In the genomic region with DNA sequence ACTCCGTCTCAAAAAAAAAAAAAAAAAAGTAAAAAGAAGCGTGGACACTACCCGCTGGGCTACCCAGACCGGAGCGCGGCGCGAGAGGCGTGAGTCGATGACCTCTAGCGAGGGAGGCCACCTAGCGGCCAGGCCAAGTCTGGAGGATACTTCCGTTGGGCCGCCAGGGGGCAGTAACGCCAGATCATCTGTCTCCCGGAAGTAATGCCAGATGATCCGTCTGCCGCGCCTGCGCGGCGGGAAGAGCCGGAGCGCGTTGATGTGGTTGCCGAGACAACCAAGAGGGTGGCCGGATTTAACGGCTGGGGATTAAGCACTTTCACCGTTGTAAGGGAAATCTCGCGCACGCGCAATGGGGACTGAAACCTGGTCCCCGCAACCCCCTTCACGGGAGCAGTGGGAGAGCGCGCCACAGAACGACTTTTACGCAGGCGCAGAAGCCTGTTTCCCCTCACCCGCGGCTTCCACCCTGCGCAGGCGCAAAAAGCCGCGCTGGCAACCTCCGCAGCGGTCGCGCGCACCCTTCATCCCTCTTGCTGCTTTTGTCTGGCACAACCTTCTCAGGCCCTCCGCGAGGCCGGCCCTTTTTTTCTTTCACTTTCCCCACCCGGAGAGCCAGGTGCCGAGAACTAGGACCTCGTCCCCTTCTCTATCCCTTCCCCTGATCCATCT, we compare ENCODE assay signal across 8 cellular contexts. TPM values are rescaled to one million over a fixed set of nuclear protein-coding genes. Genes with fewer than 3 reads are reported as not detected.
A peak's percentile ranks its signal among the peaks of the same experiment; 100 is the strongest.
DNase-seq lines count a peak whose midpoint lies in the region; ATAC-seq, FAIRE-seq and TF ChIP-seq lines count a peak whose summit lies in the region.

No MANE protein-coding gene starts in this region.

- peak; percentile 99 for DNase-seq in NCI-H1105 treated with DMSO at 0.1 percent for 48 hours (lab: John Stamatoyannopoulos, UW)
- peak; percentile 77 for DNase-seq in SKM-1 treated with dmso at 0.1 percent for 144 hours (lab: John Stamatoyannopoulos, UW; ENCODE audit: unreplicated experiment)
- DNase-seq in activated naive CD8-positive, alpha-beta T cell treated with anti-CD3 and anti-CD28 coated beads, Interleukin-2, amount 10 ng/mL, durations not matched to agents 7 days and 5 days: peak; percentile 97
- DNase-seq in Right ventricle myocardium inferior (ENCODE audit: missing footprints): peak; percentile 99
- peak; percentile 95 to 100 (median 98) for DNase-seq in pancreas
- DNase-seq in tibial artery: peak; percentile 97 to 99

- no peaks in the 10 kb centered on the region for H3K27me3 Mint-ChIP-seq in activated naive CD8-positive, alpha-beta T cell treated with anti-CD3 and anti-CD28 coated beads, Interleukin-2, amount 10 ng/mL, durations not matched to agents 7 days and 5 days

- H3K4me3 ChIP-seq in pancreas: peak overlapping the region; percentile 66 to 100 (median 97)
- H3K4me3 ChIP-seq in tibial artery: peak overlapping the region; percentile 73 to 96

- H3K4me1 ChIP-seq in pancreas: peaks cover 18 to 25% (median 24%) of the 10 kb centered on the region in 3 donors
- H3K4me1 ChIP-seq in tibial artery: peaks cover 0 to 50% (median 48%) of the 10 kb centered on the region in 4 donors

- H3K9me3 Mint-ChIP-seq in activated naive CD8-positive, alpha-beta T cell treated with anti-CD3 and anti-CD28 coated beads, Interleukin-2, amount 10 ng/mL, durations not matched to agents 7 days and 5 days: no peaks in the 10 kb centered on the region

- peaks cover 29% of the 10 kb centered on the region for H3K4me1 Mint-ChIP-seq in activated naive CD8-positive, alpha-beta T cell treated with anti-CD3 and anti-CD28 coated beads, Interleukin-2, amount 10 ng/mL, durations not matched to agents 7 days and 5 days

- ATAC-seq in HG02759 (IDR thresholded peaks at IDR 0.05; ENCODE audit: unreplicated experiment): peak; percentile 51
- peak; percentile 56 for ATAC-seq in activated naive CD8-positive, alpha-beta T cell treated with anti-CD3 and anti-CD28 coated beads, Interleukin-2, amount 10 ng/mL, durations not matched to agents 7 days and 5 days (ENCODE audit: low read depth)
- peak; percentile 73 for ATAC-seq in Right ventricle myocardium inferior
- peak; percentile 58 to 77 (median 71) for ATAC-seq in pancreas

- H3K27ac ChIP-seq in pancreas (peak overlapping the region; percentile 98 to 99 (median 98)), tibial artery (peak overlapping the region; percentile 93 to 99)

- H3K27me3 ChIP-seq in pancreas (no peaks in the 10 kb centered on the region), tibial artery (no peaks in the 10 kb centered on the region)

- H3K9me3 ChIP-seq in pancreas: no peaks in the 10 kb centered on the region
- H3K9me3 ChIP-seq in tibial artery: no peaks in the 10 kb centered on the region

- intact Hi-C loops in Right ventricle myocardium inferior (cut with DNase I): loop anchor here (1.0 to 5.0 kb wide), 2 partner anchors 22 to 56 kb away; partner anchors contain the start of genes EPN1 and FIZ1
- intact Hi-C loops in pancreas (cut with DNase I): no loop called here
- intact Hi-C loops in tibial artery (cut with DNase I; ENCODE audit: low total_unique reads): no loop called here

- peak overlapping the region; percentile 85 for H3K4me3 Mint-ChIP-seq in activated naive CD8-positive, alpha-beta T cell treated with anti-CD3 and anti-CD28 coated beads, Interleukin-2, amount 10 ng/mL, durations not matched to agents 7 days and 5 days

- peaks cover 21% of the 10 kb centered on the region for H3K36me3 Mint-ChIP-seq in activated naive CD8-positive, alpha-beta T cell treated with anti-CD3 and anti-CD28 coated beads, Interleukin-2, amount 10 ng/mL, durations not matched to agents 7 days and 5 days

- H3K27ac Mint-ChIP-seq in activated naive CD8-positive, alpha-beta T cell treated with anti-CD3 and anti-CD28 coated beads, Interleukin-2, amount 10 ng/mL, durations not matched to agents 7 days and 5 days: peak overlapping the region; percentile 94

- TF ChIP-seq CTCF in GM12874 (IDR thresholded peaks at IDR 0.05; ENCODE audit: insufficient read depth, low read depth, low read length) (peak; percentile 100), pancreas (IDR thresholded peaks at IDR 0.05) (peak; percentile 98 to 100 (median 98)), tibial artery (IDR thresholded peaks at IDR 0.05) (peak; percentile 97 to 100)

- 0% methylated on average over 49 to 57 of the region's 57 CpGs for WGBS in pancreas, 2 donors

- no peaks in the 10 kb centered on the region for H3K36me3 ChIP-seq in pancreas
- peaks cover 0 to 17% (median 0%) of the 10 kb centered on the region in 3 donors for H3K36me3 ChIP-seq in tibial artery

- peak; percentile 84 for FAIRE-seq in pancreas (lab: Jason Lieb, UNC)

- POLR2A ChIA-PET in activated naive CD8-positive, alpha-beta T cell treated with anti-CD3 and anti-CD28 coated beads, Interleukin-2, amount 10 ng/mL, durations not matched to agents 7 days and 5 days (lab: Charles Lee): interaction anchor here (0.7 to 2.5 kb wide), 14 partner anchors 11 to 1464 kb away, joined by 3 to 20 read pairs (median 5); partner anchors contain the start of genes FIZ1, ISOC2, MBOAT7 and TMEM238

RNA-seq across cellular contexts. Expression of gene U2AF2, which starts 1.0 kb away (rescaled TPM):
- 100 to 1,000 TPM; 257 to 267 TPM for total RNA-seq in activated naive CD8-positive, alpha-beta T cell treated with anti-CD3 and anti-CD28 coated beads, Interleukin-2, amount 10 ng/mL, durations not matched to agents 7 days and 5 days
- 74.5 TPM for total RNA-seq in Right ventricle myocardium inferior
- total RNA-seq in pancreas: 10 to 100 TPM; 38.4 to 97.0 (median 58.8) TPM
- 100 to 1,000 TPM in 1 of 2 donors, 10 to 100 TPM in 1; 74.8 to 113 TPM for polyA plus RNA-seq in pancreas

RNA-seq across cellular contexts. Expression of gene CCDC106, which starts 5.8 kb away (rescaled TPM):
- total RNA-seq in activated naive CD8-positive, alpha-beta T cell treated with anti-CD3 and anti-CD28 coated beads, Interleukin-2, amount 10 ng/mL, durations not matched to agents 7 days and 5 days: 10 to 100 TPM; 12.1 to 13.4 TPM
- total RNA-seq in Right ventricle myocardium inferior: 17.4 TPM
- total RNA-seq in pancreas: 1 to 10 TPM; 3.2 to 6.2 (median 5.0) TPM
- polyA plus RNA-seq in pancreas: 10 to 100 TPM; 20.7 to 22.8 TPM

RNA-seq across cellular contexts. Expression of gene ZNF581, which starts 10.3 kb away (rescaled TPM):
- total RNA-seq in activated naive CD8-positive, alpha-beta T cell treated with anti-CD3 and anti-CD28 coated beads, Interleukin-2, amount 10 ng/mL, durations not matched to agents 7 days and 5 days: 10 to 100 TPM; 28.6 to 31.7 TPM
- total RNA-seq in Right ventricle myocardium inferior (7.4 TPM), pancreas (10 to 100 TPM; 12.9 to 23.2 (median 16.9) TPM)
- polyA plus RNA-seq in pancreas: 10 to 100 TPM; 13.8 to 16.6 TPM

RNA-seq across cellular contexts. Expression of gene ZNF580, which starts 13.0 kb away (rescaled TPM):
- 10 to 100 TPM; 56.6 to 59.8 TPM for total RNA-seq in activated naive CD8-positive, alpha-beta T cell treated with anti-CD3 and anti-CD28 coated beads, Interleukin-2, amount 10 ng/mL, durations not matched to agents 7 days and 5 days
- 13.2 TPM for total RNA-seq in Right ventricle myocardium inferior
- total RNA-seq in pancreas: 10 to 100 TPM; 12.7 to 24.3 (median 17.6) TPM
- 10 to 100 TPM; 35.0 to 40.5 TPM for polyA plus RNA-seq in pancreas

RNA-seq across cellular contexts. Expression of gene EPN1, which starts 21.2 kb away (rescaled TPM):
- 10 to 100 TPM; 55.3 to 58.2 TPM for total RNA-seq in activated naive CD8-positive, alpha-beta T cell treated with anti-CD3 and anti-CD28 coated beads, Interleukin-2, amount 10 ng/mL, durations not matched to agents 7 days and 5 days
- 213 TPM for total RNA-seq in Right ventricle myocardium inferior
- total RNA-seq in pancreas: 100 to 1,000 TPM in 1 of 6 donors, 10 to 100 TPM in 5; 64.9 to 102 (median 84.6) TPM
- 10 to 100 TPM; 38.4 to 76.8 TPM for polyA plus RNA-seq in pancreas

Comparison
In these comparisons a context has a peak if more than half of its experiments do, and no peak if none do; other contexts are left out.
1. Peak in every context shown above with its lines: DNase-seq, ATAC-seq, H3K4me3 ChIP-seq and H3K27ac ChIP-seq.